Comparison of ENCODE assay signal across 27 cellular contexts in the genomic region with DNA sequence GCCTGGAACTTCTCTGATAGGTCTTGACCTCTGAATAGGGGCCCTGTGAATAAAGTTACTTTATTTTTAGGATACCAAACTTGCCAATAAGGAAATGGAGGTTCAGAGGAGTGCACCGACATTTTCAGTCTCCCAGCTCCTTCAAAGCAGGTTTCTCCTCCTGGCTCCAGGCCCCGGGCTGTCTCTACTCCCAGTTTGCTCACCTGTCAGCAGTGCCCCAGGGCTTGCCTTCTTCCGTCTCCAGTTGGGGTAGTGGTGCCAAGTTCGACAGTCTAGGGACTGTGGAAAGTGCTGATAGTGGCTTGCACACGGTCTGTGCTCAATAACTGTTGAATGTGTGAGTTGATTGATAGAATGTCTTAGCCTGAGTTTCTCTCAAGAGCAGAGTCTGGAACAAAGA.
"Had no signal": no experiment of that assay in that cellular context is flagged by ENCODE, and none has a peak within 500 bp of the region (broad histone marks: within the 10 kb centered on the region; RNA-seq: fewer than 3 reads in every experiment).

No MANE protein-coding gene starts in this region.

- H3K9me3 ChIP-seq: neutrophil, ovary, right atrium auricular region, tibial artery had no signal

- DNase-seq: activated B cell treated with CpG ODN at 0.5 μM for 24 hours; activated CD8-positive, alpha-beta memory T cell treated with anti-CD3 and anti-CD28 coated beads, Interleukin-2, amount 10 ng/mL, durations not matched to agents 7 days and 5 days; activated CD8-positive, alpha-beta T cell treated with anti-CD3 and anti-CD28 coated beads, Interleukin-2, amount 10 ng/mL, durations not matched to agents 7 days and 5 days; activated naive CD4-positive, alpha-beta T cell treated with Interleukin-2 at 50 U/mL for 16 hours; activated T-cell treated with anti-CD3 and anti-CD28 coated beads, Interleukin-2, amount 50 U/mL, for 48 hours; anterior cingulate cortex; cerebellar nuclear complex; effector memory CD8-positive, alpha-beta T cell; left cardiac atrium; left ventricle myocardium superior; ovary; stimulated activated CD4-positive, alpha-beta T cell treated with anti-CD3 and anti-CD28 coated beads, Interleukin-12 subunit alpha, Interleukin-12 subunit beta, amount 100 ng/mL, for 4 hours; stimulated activated CD4-positive, alpha-beta T cell treated with anti-CD3 and anti-CD28 coated beads, Interleukin-4, amount 100 ng/mL, for 1 hour; stimulated activated naive CD8-positive, alpha-beta T cell treated with anti-CD3 and anti-CD28 coated beads, Interleukin-15, amount 100 ng/mL, for 72 hours; T-helper 1 cell had no signal

- H3K27me3 ChIP-seq: ovary, right atrium auricular region had no signal

- H3K4me1 ChIP-seq: gastroesophageal sphincter, right atrium auricular region, tibial artery had no signal

- H3K4me3 ChIP-seq: coronary artery, dorsolateral prefrontal cortex, gastroesophageal sphincter, hepatocyte, ovary, right atrium auricular region, tibial artery had no signal

- H3K27ac Mint-ChIP-seq: activated B cell treated with CpG ODN at 0.5 μM for 24 hours; activated CD8-positive, alpha-beta memory T cell treated with anti-CD3 and anti-CD28 coated beads, Interleukin-2, amount 10 ng/mL, durations not matched to agents 7 days and 5 days; activated CD8-positive, alpha-beta T cell treated with anti-CD3 and anti-CD28 coated beads, Interleukin-2, amount 10 ng/mL, durations not matched to agents 7 days and 5 days; activated naive CD8-positive, alpha-beta T cell; activated T-helper 2 cell treated with anti-CD3 and anti-CD28 coated beads, Interferon-gamma antibody, Interleukin-2, Interleukin-4, amounts not matched to agents 10 μg/mL and 5 μg/mL and 100 μg/mL, durations not matched to agents 14 hours and 24 hours and 36 hours; effector memory CD8-positive, alpha-beta T cell; nephron; stimulated activated memory B cell treated with anti-CD40 and anti-IgM and Interleukin-4, amounts not matched to agents 10 μg/mL and 1 μg/mL and 100 μg/mL, for 72 hours; stimulated activated naive CD8-positive, alpha-beta T cell treated with anti-CD3 and anti-CD28 coated beads, Interleukin-15, amount 100 ng/mL, for 72 hours; T-helper 2 cell treated with Interferon-gamma antibody and Interleukin-4, amounts not matched to agents 5 μg/mL and 100 μg/mL, for 36 hours had no signal

- H3K4me1 Mint-ChIP-seq: activated B cell treated with CpG ODN at 0.5 μM for 24 hours; activated CD8-positive, alpha-beta memory T cell treated with anti-CD3 and anti-CD28 coated beads, Interleukin-2, amount 10 ng/mL, durations not matched to agents 7 days and 5 days; nephron; stimulated activated memory B cell treated with anti-CD40 and anti-IgM and Interleukin-4, amounts not matched to agents 10 μg/mL and 1 μg/mL and 100 μg/mL, for 72 hours; stimulated activated naive CD8-positive, alpha-beta T cell treated with anti-CD3 and anti-CD28 coated beads, Interleukin-15, amount 100 ng/mL, for 72 hours had no signal

- H3K27ac ChIP-seq: coronary artery, dorsolateral prefrontal cortex, gastroesophageal sphincter, hepatocyte, neutrophil, ovary, right atrium auricular region, tibial artery had no signal

- ATAC-seq: activated CD8-positive, alpha-beta memory T cell treated with anti-CD3 and anti-CD28 coated beads, Interleukin-2, amount 10 ng/mL, durations not matched to agents 7 days and 5 days; activated CD8-positive, alpha-beta T cell treated with anti-CD3 and anti-CD28 coated beads, Interleukin-2, amount 10 ng/mL, durations not matched to agents 7 days and 5 days; effector memory CD8-positive, alpha-beta T cell; gastroesophageal sphincter; left cardiac atrium; left ventricle myocardium superior; stimulated activated memory B cell treated with anti-CD40 and anti-IgM and Interleukin-4, amounts not matched to agents 10 μg/mL and 1 μg/mL and 100 μg/mL, for 72 hours; stimulated activated naive CD8-positive, alpha-beta T cell treated with anti-CD3 and anti-CD28 coated beads, Interleukin-15, amount 100 ng/mL, for 72 hours had no signal

- H3K36me3 ChIP-seq: gastroesophageal sphincter, neutrophil, ovary, right atrium auricular region, tibial artery had no signal

- H3K9me3 Mint-ChIP-seq: activated T-helper 2 cell treated with anti-CD3 and anti-CD28 coated beads, Interferon-gamma antibody, Interleukin-2, Interleukin-4, amounts not matched to agents 10 μg/mL and 5 μg/mL and 100 μg/mL, durations not matched to agents 14 hours and 24 hours and 36 hours; T-helper 2 cell treated with Interferon-gamma antibody and Interleukin-4, amounts not matched to agents 5 μg/mL and 100 μg/mL, for 36 hours had no signal

- H3K4me3 Mint-ChIP-seq: activated B cell treated with CpG ODN at 0.5 μM for 24 hours; activated CD8-positive, alpha-beta memory T cell treated with anti-CD3 and anti-CD28 coated beads, Interleukin-2, amount 10 ng/mL, durations not matched to agents 7 days and 5 days; activated CD8-positive, alpha-beta T cell treated with anti-CD3 and anti-CD28 coated beads, Interleukin-2, amount 10 ng/mL, durations not matched to agents 7 days and 5 days; activated naive CD8-positive, alpha-beta T cell; effector memory CD8-positive, alpha-beta T cell; nephron; stimulated activated memory B cell treated with anti-CD40 and anti-IgM and Interleukin-4, amounts not matched to agents 10 μg/mL and 1 μg/mL and 100 μg/mL, for 72 hours; stimulated activated naive CD8-positive, alpha-beta T cell treated with anti-CD3 and anti-CD28 coated beads, Interleukin-15, amount 100 ng/mL, for 72 hours; T-helper 2 cell treated with Interferon-gamma antibody and Interleukin-4, amounts not matched to agents 5 μg/mL and 100 μg/mL, for 36 hours had no signal

- H3K36me3 Mint-ChIP-seq: activated CD8-positive, alpha-beta memory T cell treated with anti-CD3 and anti-CD28 coated beads, Interleukin-2, amount 10 ng/mL, durations not matched to agents 7 days and 5 days; activated naive CD8-positive, alpha-beta T cell; stimulated activated memory B cell treated with anti-CD40 and anti-IgM and Interleukin-4, amounts not matched to agents 10 μg/mL and 1 μg/mL and 100 μg/mL, for 72 hours had no signal
